Comparison of ENCODE assay signal across 14 cellular contexts in the genomic region with DNA sequence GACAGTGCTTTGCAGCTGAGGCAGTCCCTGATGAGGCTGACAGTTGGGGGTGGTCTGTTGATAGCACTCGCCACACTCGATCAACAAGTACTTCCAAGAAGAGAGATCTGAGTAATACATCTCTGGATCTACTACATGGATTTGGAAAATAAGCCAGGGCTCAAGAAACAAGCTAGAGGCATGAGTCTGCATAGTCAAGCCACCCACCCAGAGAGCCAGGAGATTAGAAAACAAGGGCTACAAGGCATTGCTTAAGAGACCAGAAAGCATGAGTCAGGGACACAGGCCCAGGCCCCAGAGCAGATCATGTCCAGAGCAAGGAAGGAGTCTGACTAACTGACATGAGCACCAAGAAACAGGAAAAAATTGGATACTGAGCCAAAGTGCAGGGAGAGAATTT.
A peak's percentile ranks its signal among the peaks of the same experiment; 100 is the strongest.
DNase-seq lines count a peak whose midpoint lies in the region; ATAC-seq and TF ChIP-seq lines count a peak whose summit lies in the region.
"Had no signal": no experiment of that assay in that cellular context is flagged by ENCODE, and none has a peak within 500 bp of the region (broad histone marks: within the 10 kb centered on the region; RNA-seq: fewer than 3 reads in every experiment).

No MANE protein-coding gene starts in this region.

- POLR2A ChIA-PET in IMR-90 (lab: Charles Lee; ENCODE audit: unreplicated experiment), result no interaction called here
- POLR2A ChIA-PET in activated CD4-positive, alpha-beta T cell treated with anti-CD3 and anti-CD28 coated beads, Interleukin-2, amount 10 ng/mL, durations not matched to agents 7 days and 5 days (lab: Charles Lee), result no interaction called here

- H3K27me3 ChIP-seq in IMR-90 (ENCODE audit: control insufficient read depth, insufficient read depth, low read length) (no peaks in the 10 kb centered on the region), colonic mucosa (no peaks in the 10 kb centered on the region), smooth muscle cell (ENCODE audit: low read depth) (no peaks in the 10 kb centered on the region)

- H4K5ac ChIP-seq in IMR-90 (ENCODE audit: low read depth, low read length), result no peak overlapping the region

- no peak overlapping the region for H3K23ac ChIP-seq in IMR-90 (ENCODE audit: low read depth, low read length)

- H4K91ac ChIP-seq in IMR-90 (ENCODE audit: insufficient read depth, low read depth, low read length), result no peak overlapping the region

- no peak overlapping the region for H3K56ac ChIP-seq in IMR-90 (ENCODE audit: extremely low read depth, insufficient read depth, low read length)

- no peak overlapping the region for H3K14ac ChIP-seq in IMR-90 (replicated peaks; ENCODE audit: low read depth, low read length)

- no peaks in the 10 kb centered on the region for H3K4me1 Mint-ChIP-seq in activated CD4-positive, alpha-beta T cell treated with anti-CD3 and anti-CD28 coated beads, Interleukin-2, amount 10 ng/mL, durations not matched to agents 7 days and 5 days

- H3K27ac ChIP-seq in IMR-90 (ENCODE audit: insufficient read depth, low read length), result no peak overlapping the region
- no peak overlapping the region for H3K27ac ChIP-seq in colonic mucosa
- peak overlapping the region; percentile 66 for H3K27ac ChIP-seq in smooth muscle cell (ENCODE audit: low read depth)
- H3K27ac ChIP-seq in coronary artery, result peak overlapping the region in 1 of 2 donors; percentile 57

- no peaks in the 10 kb centered on the region for H3K36me3 Mint-ChIP-seq in activated CD4-positive, alpha-beta T cell treated with anti-CD3 and anti-CD28 coated beads, Interleukin-2, amount 10 ng/mL, durations not matched to agents 7 days and 5 days (ENCODE audit: low read depth)

- DNase-seq in IMR-90 (peak; percentile 80), colonic mucosa (peak; percentile 20), iPS-NIHi7 (ENCODE audit: extremely low spot score) (peak; percentile 20), smooth muscle cell (lab: John Stamatoyannopoulos, UW; ENCODE audit: unreplicated experiment) (no peak), coronary artery (ENCODE audit: low spot score) (no peak)
- DNase-seq in activated CD4-positive, alpha-beta T cell treated with anti-CD3 and anti-CD28 coated beads, Interleukin-2, amount 10 ng/mL, durations not matched to agents 7 days and 5 days, result no peak
- no peak for DNase-seq in stimulated activated CD4-positive, alpha-beta T cell treated with anti-CD3 and anti-CD28 coated beads, Interleukin-1b, Interleukin-23, amount 100 ng/mL, for 48 hours
- DNase-seq: activated CD4-positive, alpha-beta T cell treated with anti-CD3 and anti-CD28 coated beads for 1 hour; activated T-cell treated with anti-CD3 and anti-CD28 coated beads, Interleukin-2, amount 50 U/mL, for 24 hours; GDM1; head of caudate nucleus; NCI-H1417; NCI-H446 treated with DMSO at 0.1 percent for 48 hours had no signal

- no peak overlapping the region for H3K4me3 Mint-ChIP-seq in activated CD4-positive, alpha-beta T cell treated with anti-CD3 and anti-CD28 coated beads, Interleukin-2, amount 10 ng/mL, durations not matched to agents 7 days and 5 days
- H3K4me3 Mint-ChIP-seq: activated T-cell treated with anti-CD3 and anti-CD28 coated beads, Interleukin-2, amount 50 U/mL, for 24 hours; nephron had no signal

- H3K9ac ChIP-seq in IMR-90 (ENCODE audit: low read depth, low read length) (no peak overlapping the region), colonic mucosa (ENCODE audit: low read depth in 2 of 2, low read length in 2 of 2) (no peak overlapping the region), smooth muscle cell (ENCODE audit: low read depth) (no peak overlapping the region)

- CTCF ChIA-PET in IMR-90 (lab: Yijun Ruan, JAX), result interaction anchor here (0.7 kb wide), 1 partner anchor 525 kb away, joined by 3 read pairs; no protein-coding TSS in a partner anchor
- CTCF ChIA-PET in activated CD4-positive, alpha-beta T cell treated with anti-CD3 and anti-CD28 coated beads, Interleukin-2, amount 10 ng/mL, durations not matched to agents 7 days and 5 days (lab: Charles Lee), result no interaction called here

- no peak overlapping the region for H2BK120ac ChIP-seq in IMR-90 (ENCODE audit: low read depth, low read length)

- H3K4me2 ChIP-seq in IMR-90 (ENCODE audit: low read depth, low read length) (no peak overlapping the region), smooth muscle cell (peak overlapping the region; percentile 50)

- H3K36me3 ChIP-seq in IMR-90 (ENCODE audit: control insufficient read depth, insufficient read depth, low read length), result no peaks in the 10 kb centered on the region
- H3K36me3 ChIP-seq in colonic mucosa, result no peaks in the 10 kb centered on the region
- H3K36me3 ChIP-seq in smooth muscle cell (ENCODE audit: low read depth), result no peaks in the 10 kb centered on the region

- H2BK15ac ChIP-seq in IMR-90 (ENCODE audit: low read depth, low read length), result no peak overlapping the region

- no peak overlapping the region for H4K8ac ChIP-seq in IMR-90 (ENCODE audit: low read depth in 2 of 2, low read length in 2 of 2)

- H2AK5ac ChIP-seq in IMR-90 (ENCODE audit: low read depth, low read length), result peak overlapping the region; percentile 23; the same call in 1 of the 2 replicates

- H3K79me2 ChIP-seq in smooth muscle cell (ENCODE audit: low read depth), result no peaks in the 10 kb centered on the region

- no peaks in the 10 kb centered on the region for H3K9me1 ChIP-seq in IMR-90 (ENCODE audit: insufficient read depth, low read length)

- H2AK9ac ChIP-seq in IMR-90 (replicated peaks; ENCODE audit: low read depth, low read length, poor library complexity), result no peak overlapping the region

- H3K4me3 ChIP-seq in IMR-90 (ENCODE audit: insufficient read depth, low read depth, low read length) (no peak overlapping the region), colonic mucosa (no peak overlapping the region), smooth muscle cell (no peak overlapping the region), coronary artery (no peak overlapping the region)

- in situ Hi-C loops in IMR-90 (cut with MboI; ENCODE audit: low sequenced_read_pairs), result no loop called here

- peak; percentile 66 for ATAC-seq in IMR-90 (ENCODE audit: low read depth)

- TF ChIP-seq CTCF in IMR-90 (conservative IDR thresholded peaks at IDR 0.05; ENCODE audit: low read depth, low read length) (no peak), colonic mucosa (IDR thresholded peaks at IDR 0.05) (no peak), smooth muscle cell (IDR thresholded peaks at IDR 0.05; ENCODE audit: borderline replicate concordance, insufficient read depth, poor library complexity, severe bottlenecking) (no peak), coronary artery (IDR thresholded peaks at IDR 0.05) (no peak)

- H3K4ac ChIP-seq in IMR-90 (ENCODE audit: low read depth, low read length), result no peak overlapping the region

- no peaks in the 10 kb centered on the region for H3K9me3 Mint-ChIP-seq in activated CD4-positive, alpha-beta T cell treated with anti-CD3 and anti-CD28 coated beads, Interleukin-2, amount 10 ng/mL, durations not matched to agents 7 days and 5 days
- H3K9me3 Mint-ChIP-seq: activated T-cell treated with anti-CD3 and anti-CD28 coated beads, Interleukin-2, amount 50 U/mL, for 24 hours; nephron had no signal

- no CpG with 5 or more reads among the region's 2 CpGs for WGBS in IMR-90 (ENCODE audit: extremely low coverage in 2 of 2, insufficient read length in 1 of 2), 2 experiments
- 26% methylated on average over 2 of the region's 2 CpGs for WGBS in smooth muscle cell (ENCODE audit: low lambda C conversion rate)

- H3K4me1 ChIP-seq in IMR-90 (ENCODE audit: control insufficient read depth, insufficient read depth, low read length), result peaks cover 1% of the 10 kb centered on the region; the same call in 1 of the 2 replicates
- H3K4me1 ChIP-seq in colonic mucosa, result no peaks in the 10 kb centered on the region
- peaks cover 20% of the 10 kb centered on the region for H3K4me1 ChIP-seq in smooth muscle cell (ENCODE audit: low read depth)

- no peak overlapping the region for H2BK5ac ChIP-seq in IMR-90 (ENCODE audit: low read depth, low read length, poor library complexity, severe bottlenecking)

- H3K18ac ChIP-seq in IMR-90 (ENCODE audit: low read depth, low read length), result no peak overlapping the region

- no peak overlapping the region for H3K27ac Mint-ChIP-seq in activated CD4-positive, alpha-beta T cell treated with anti-CD3 and anti-CD28 coated beads, Interleukin-2, amount 10 ng/mL, durations not matched to agents 7 days and 5 days
- H3K27ac Mint-ChIP-seq: activated T-cell treated with anti-CD3 and anti-CD28 coated beads, Interleukin-2, amount 50 U/mL, for 24 hours; nephron had no signal

- dilution Hi-C loops in IMR-90 (cut with HindIII; ENCODE audit: low sequenced_read_pairs, unreplicated experiment), result no loop called here

- no peak for TF ChIP-seq POLR2A in IMR-90 (IDR thresholded peaks at IDR 0.05; ENCODE audit: low read depth, low read length)

- H2AFZ ChIP-seq in IMR-90 (replicated peaks; ENCODE audit: low read length, poor library complexity), result peak overlapping the region; percentile 18
- no peak overlapping the region for H2AFZ ChIP-seq in smooth muscle cell (ENCODE audit: low read depth)

- no peak overlapping the region for H2BK20ac ChIP-seq in IMR-90 (ENCODE audit: low read depth, low read length)

- BruUV-seq in IMR-90 (replicated peaks; lab: Mats Ljungman, UMichigan), result no TSS peak

- H3K79me1 ChIP-seq in IMR-90 (ENCODE audit: low read depth in 1 of 2, low read length in 2 of 2), result no peaks in the 10 kb centered on the region

- intact Hi-C loops in IMR-90 (cut with micrococcal nuclease) (no loop called here), colonic mucosa (cut with DNase I) (no loop called here)

- peaks cover 3% of the 10 kb centered on the region for H3F3A ChIP-seq in smooth muscle cell (ENCODE audit: low read depth)

- TF ChIP-seq RAD21 in IMR-90 (IDR thresholded peaks at IDR 0.05; ENCODE audit: low read length), result no peak

- no peaks in the 10 kb centered on the region for H3K27me3 Mint-ChIP-seq in activated CD4-positive, alpha-beta T cell treated with anti-CD3 and anti-CD28 coated beads, Interleukin-2, amount 10 ng/mL, durations not matched to agents 7 days and 5 days
- H3K27me3 Mint-ChIP-seq: activated T-cell treated with anti-CD3 and anti-CD28 coated beads, Interleukin-2, amount 50 U/mL, for 24 hours had no signal

- H4K20me1 ChIP-seq in IMR-90 (ENCODE audit: insufficient read depth, low read length) (no peaks in the 10 kb centered on the region), smooth muscle cell (ENCODE audit: low read depth) (no peaks in the 10 kb centered on the region)

- H3K9me3 ChIP-seq in IMR-90 (ENCODE audit: control insufficient read depth, insufficient read depth, low read length), result no peaks in the 10 kb centered on the region
- no peaks in the 10 kb centered on the region for H3K9me3 ChIP-seq in colonic mucosa
- H3K9me3 ChIP-seq in smooth muscle cell (replicated peaks; ENCODE audit: low read depth), result no peaks in the 10 kb centered on the region

TF ChIP-seq in IMR-90, 13 proteins besides CTCF, POLR2A, EP300 and RAD21 (continues in another document):
- peak; percentile 85 for TF ChIP-seq CEBPB (IDR thresholded peaks at IDR 0.05; ENCODE audit: low read depth, low read length)

Comparison
In these comparisons a context has a peak if more than half of its experiments do, and no peak if none do; other contexts are left out.
1. DNase-seq: peak in IMR-90 (single experiment), colonic mucosa (single experiment) and iPS-NIHi7 (single experiment); none in smooth muscle cell (single experiment), coronary artery (single experiment), activated CD4-positive, alpha-beta T cell treated with anti-CD3 and anti-CD28 coated beads, Interleukin-2, amount 10 ng/mL, durations not matched to agents 7 days and 5 days (single experiment) and stimulated activated CD4-positive, alpha-beta T cell treated with anti-CD3 and anti-CD28 coated beads, Interleukin-1b, Interleukin-23, amount 100 ng/mL, for 48 hours (single experiment).